Comparison of ENCODE assay signal across 1 cellular context in genomic region chr1:32221980-32222751, GRCh38.
TF ChIP-seq lines count a peak whose summit lies in the region.

TSS of gene EIF3I (plus strand) at chr1:32222407. CDS start at chr1:32222442, 35 bp downstream.
TSS of gene TMEM234 (minus strand) at chr1:32222353. CDS start at chr1:32222322, 31 bp downstream.

TF ChIP-seq in HEK293, 187 proteins besides CTCF, POLR2A, EP300 and RAD21 (continued from another document and continues in another):
- TF ChIP-seq, protein P1, sequence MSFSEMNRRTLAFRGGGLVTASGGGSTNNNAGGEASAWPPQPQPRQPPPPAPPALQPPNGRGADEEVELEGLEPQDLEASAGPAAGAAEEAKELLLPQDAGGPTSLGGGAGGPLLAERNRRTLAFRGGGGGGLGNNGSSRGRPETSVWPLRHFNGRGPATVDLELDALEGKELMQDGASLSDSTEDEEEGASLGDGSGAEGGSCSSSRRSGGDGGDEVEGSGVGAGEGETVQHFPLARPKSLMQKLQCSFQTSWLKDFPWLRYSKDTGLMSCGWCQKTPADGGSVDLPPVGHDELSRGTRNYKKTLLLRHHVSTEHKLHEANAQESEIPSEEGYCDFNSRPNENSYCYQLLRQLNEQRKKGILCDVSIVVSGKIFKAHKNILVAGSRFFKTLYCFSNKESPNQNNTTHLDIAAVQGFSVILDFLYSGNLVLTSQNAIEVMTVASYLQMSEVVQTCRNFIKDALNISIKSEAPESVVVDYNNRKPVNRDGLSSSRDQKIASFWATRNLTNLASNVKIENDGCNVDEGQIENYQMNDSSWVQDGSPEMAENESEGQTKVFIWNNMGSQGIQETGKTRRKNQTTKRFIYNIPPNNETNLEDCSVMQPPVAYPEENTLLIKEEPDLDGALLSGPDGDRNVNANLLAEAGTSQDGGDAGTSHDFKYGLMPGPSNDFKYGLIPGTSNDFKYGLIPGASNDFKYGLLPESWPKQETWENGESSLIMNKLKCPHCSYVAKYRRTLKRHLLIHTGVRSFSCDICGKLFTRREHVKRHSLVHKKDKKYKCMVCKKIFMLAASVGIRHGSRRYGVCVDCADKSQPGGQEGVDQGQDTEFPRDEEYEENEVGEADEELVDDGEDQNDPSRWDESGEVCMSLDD (tag by site-specific recombination; IDR thresholded peaks at IDR 0.05), result no peak
- TF ChIP-seq ZNF140 (tag by site-specific recombination; IDR thresholded peaks at IDR 0.05), result no peak
- TF ChIP-seq SP7 (tag by site-specific recombination; IDR thresholded peaks at IDR 0.05), result 0 out of 2 replicates have a peak, but pooled peaks have one; percentile 26
- no peak for TF ChIP-seq IKZF3 (tag by site-specific recombination; IDR thresholded peaks at IDR 0.05)
- TF ChIP-seq, protein P2, sequence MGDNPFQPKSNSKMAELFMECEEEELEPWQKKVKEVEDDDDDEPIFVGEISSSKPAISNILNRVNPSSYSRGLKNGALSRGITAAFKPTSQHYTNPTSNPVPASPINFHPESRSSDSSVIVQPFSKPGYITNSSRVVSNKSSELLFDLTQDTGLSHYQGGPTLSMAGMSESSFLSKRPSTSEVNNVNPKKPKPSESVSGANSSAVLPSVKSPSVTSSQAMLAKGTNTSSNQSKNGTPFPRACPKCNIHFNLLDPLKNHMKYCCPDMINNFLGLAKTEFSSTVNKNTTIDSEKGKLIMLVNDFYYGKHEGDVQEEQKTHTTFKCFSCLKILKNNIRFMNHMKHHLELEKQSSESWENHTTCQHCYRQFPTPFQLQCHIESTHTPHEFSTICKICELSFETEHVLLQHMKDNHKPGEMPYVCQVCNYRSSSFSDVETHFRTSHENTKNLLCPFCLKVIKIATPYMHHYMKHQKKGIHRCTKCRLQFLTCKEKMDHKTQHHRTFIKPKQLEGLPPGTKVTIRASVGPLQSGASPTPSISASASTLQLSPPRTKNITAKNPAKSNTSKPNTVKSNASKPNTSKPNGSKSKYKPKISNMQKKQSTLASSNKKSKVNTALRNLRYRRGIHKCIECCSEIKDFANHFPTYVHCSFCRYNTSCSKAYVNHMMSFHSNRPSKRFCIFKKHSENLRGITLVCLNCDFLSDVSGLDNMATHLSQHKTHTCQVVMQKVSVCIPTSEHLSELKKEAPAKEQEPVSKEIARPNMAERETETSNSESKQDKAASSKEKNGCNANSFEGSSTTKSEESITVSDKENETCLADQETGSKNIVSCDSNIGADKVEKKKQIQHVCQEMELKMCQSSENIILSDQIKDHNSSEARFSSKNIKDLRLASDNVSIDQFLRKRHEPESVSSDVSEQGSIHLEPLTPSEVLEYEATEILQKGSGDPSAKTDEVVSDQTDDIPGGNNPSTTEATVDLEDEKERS (tag by site-specific recombination; IDR thresholded peaks at IDR 0.05), result no peak
- no peak for TF ChIP-seq WT1 (tag by site-specific recombination; IDR thresholded peaks at IDR 0.05)
- no peak for TF ChIP-seq ZNF169 (tag by site-specific recombination; IDR thresholded peaks at IDR 0.05)
- TF ChIP-seq PRDM1 (tag by site-specific recombination; IDR thresholded peaks at IDR 0.05), result no peak
- peak; percentile 66; the same call in 1 of the 2 replicates for TF ChIP-seq ZNF76 (tag by site-specific recombination; IDR thresholded peaks at IDR 0.05; ENCODE audit: borderline replicate concordance, low read depth)
- no peak for TF ChIP-seq ZNF19 (tag by site-specific recombination; IDR thresholded peaks at IDR 0.05; ENCODE audit: low read depth)
- TF ChIP-seq GFI1B (tag by site-specific recombination; IDR thresholded peaks at IDR 0.05), result no peak
- peak; percentile 90 for TF ChIP-seq SP3 (tag by site-specific recombination; IDR thresholded peaks at IDR 0.05)
- no peak for TF ChIP-seq ZSCAN5A (tag by site-specific recombination; IDR thresholded peaks at IDR 0.05)
- no peak for TF ChIP-seq ZNF23 (tag by site-specific recombination; IDR thresholded peaks at IDR 0.05; ENCODE audit: borderline replicate concordance)
- no peak for TF ChIP-seq ZNF366 (tag by site-specific recombination; conservative IDR thresholded peaks at IDR 0.05)
- no peak for TF ChIP-seq ZNF830 (tag by site-specific recombination; IDR thresholded peaks at IDR 0.05; ENCODE audit: low read depth)
- TF ChIP-seq SCRT1 (tag by site-specific recombination; IDR thresholded peaks at IDR 0.05; ENCODE audit: borderline replicate concordance), result no peak
- TF ChIP-seq ZNF530 (tag by site-specific recombination; IDR thresholded peaks at IDR 0.05; ENCODE audit: low read depth), result no peak
- no peak for TF ChIP-seq ZNF791 (tag by site-specific recombination; IDR thresholded peaks at IDR 0.05)
- TF ChIP-seq ZFP41 (tag by site-specific recombination; IDR thresholded peaks at IDR 0.05; ENCODE audit: borderline replicate concordance), result no peak
- TF ChIP-seq, protein P3, sequence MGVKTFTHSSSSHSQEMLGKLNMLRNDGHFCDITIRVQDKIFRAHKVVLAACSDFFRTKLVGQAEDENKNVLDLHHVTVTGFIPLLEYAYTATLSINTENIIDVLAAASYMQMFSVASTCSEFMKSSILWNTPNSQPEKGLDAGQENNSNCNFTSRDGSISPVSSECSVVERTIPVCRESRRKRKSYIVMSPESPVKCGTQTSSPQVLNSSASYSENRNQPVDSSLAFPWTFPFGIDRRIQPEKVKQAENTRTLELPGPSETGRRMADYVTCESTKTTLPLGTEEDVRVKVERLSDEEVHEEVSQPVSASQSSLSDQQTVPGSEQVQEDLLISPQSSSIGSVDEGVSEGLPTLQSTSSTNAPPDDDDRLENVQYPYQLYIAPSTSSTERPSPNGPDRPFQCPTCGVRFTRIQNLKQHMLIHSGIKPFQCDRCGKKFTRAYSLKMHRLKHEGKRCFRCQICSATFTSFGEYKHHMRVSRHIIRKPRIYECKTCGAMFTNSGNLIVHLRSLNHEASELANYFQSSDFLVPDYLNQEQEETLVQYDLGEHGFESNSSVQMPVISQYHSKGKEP (tag by site-specific recombination; IDR thresholded peaks at IDR 0.05), result no peak
- TF ChIP-seq ZNF621 (tag by site-specific recombination; IDR thresholded peaks at IDR 0.05), result no peak
- TF ChIP-seq, protein P4, sequence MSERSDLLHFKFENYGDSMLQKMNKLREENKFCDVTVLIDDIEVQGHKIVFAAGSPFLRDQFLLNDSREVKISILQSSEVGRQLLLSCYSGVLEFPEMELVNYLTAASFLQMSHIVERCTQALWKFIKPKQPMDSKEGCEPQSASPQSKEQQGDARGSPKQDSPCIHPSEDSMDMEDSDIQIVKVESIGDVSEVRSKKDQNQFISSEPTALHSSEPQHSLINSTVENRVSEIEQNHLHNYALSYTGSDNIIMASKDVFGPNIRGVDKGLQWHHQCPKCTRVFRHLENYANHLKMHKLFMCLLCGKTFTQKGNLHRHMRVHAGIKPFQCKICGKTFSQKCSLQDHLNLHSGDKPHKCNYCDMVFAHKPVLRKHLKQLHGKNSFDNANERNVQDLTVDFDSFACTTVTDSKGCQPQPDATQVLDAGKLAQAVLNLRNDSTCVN (tag by site-specific recombination; optimal IDR thresholded peaks at IDR 0.05), result no peak
- TF ChIP-seq ZNF777 (tag by site-specific recombination; IDR thresholded peaks at IDR 0.05; ENCODE audit: borderline replicate concordance), result no peak
- no peak for TF ChIP-seq ZBTB8A (tag by site-specific recombination; IDR thresholded peaks at IDR 0.05)
- no peak for TF ChIP-seq RBAK (tag by site-specific recombination; IDR thresholded peaks at IDR 0.05)
- TF ChIP-seq, protein P5, sequence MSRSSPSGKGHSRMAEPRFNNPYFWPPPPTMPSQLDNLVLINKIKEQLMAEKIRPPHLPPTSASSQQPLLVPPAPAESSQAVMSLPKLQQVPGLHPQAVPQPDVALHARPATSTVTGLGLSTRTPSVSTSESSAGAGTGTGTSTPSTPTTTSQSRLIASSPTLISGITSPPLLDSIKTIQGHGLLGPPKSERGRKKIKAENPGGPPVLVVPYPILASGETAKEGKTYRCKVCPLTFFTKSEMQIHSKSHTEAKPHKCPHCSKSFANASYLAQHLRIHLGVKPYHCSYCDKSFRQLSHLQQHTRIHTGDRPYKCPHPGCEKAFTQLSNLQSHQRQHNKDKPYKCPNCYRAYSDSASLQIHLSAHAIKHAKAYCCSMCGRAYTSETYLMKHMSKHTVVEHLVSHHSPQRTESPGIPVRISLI (tag by site-specific recombination; IDR thresholded peaks at IDR 0.05), result no peak
- no peak for TF ChIP-seq ZNF221 (tag by site-specific recombination; IDR thresholded peaks at IDR 0.05; ENCODE audit: borderline replicate concordance)
- no peak for TF ChIP-seq ZNF292 (tag by site-specific recombination; IDR thresholded peaks at IDR 0.05; ENCODE audit: borderline replicate concordance, low read depth)
- TF ChIP-seq ZNF404 (tag by site-specific recombination; IDR thresholded peaks at IDR 0.05), result no peak
- no peak for TF ChIP-seq BCL11A (tag by site-specific recombination; IDR thresholded peaks at IDR 0.05; ENCODE audit: low read depth)
- no peak for TF ChIP-seq FEZF1 (tag by site-specific recombination; IDR thresholded peaks at IDR 0.05)
- no peak for TF ChIP-seq ZNF155 (tag by site-specific recombination; IDR thresholded peaks at IDR 0.05)
- TF ChIP-seq ZNF157 (tag by site-specific recombination; IDR thresholded peaks at IDR 0.05), result no peak
- TF ChIP-seq ZNF629 (tag by site-specific recombination; IDR thresholded peaks at IDR 0.05), result peak; percentile 96
- no peak for TF ChIP-seq HOXC10 (CRISPR knock-in tag; IDR thresholded peaks at IDR 0.05)
- 0 out of 2 replicates have a peak, but pooled peaks have one; percentile 22 for TF ChIP-seq ZNF2 (tag by site-specific recombination; IDR thresholded peaks at IDR 0.05)
- TF ChIP-seq, protein P6, sequence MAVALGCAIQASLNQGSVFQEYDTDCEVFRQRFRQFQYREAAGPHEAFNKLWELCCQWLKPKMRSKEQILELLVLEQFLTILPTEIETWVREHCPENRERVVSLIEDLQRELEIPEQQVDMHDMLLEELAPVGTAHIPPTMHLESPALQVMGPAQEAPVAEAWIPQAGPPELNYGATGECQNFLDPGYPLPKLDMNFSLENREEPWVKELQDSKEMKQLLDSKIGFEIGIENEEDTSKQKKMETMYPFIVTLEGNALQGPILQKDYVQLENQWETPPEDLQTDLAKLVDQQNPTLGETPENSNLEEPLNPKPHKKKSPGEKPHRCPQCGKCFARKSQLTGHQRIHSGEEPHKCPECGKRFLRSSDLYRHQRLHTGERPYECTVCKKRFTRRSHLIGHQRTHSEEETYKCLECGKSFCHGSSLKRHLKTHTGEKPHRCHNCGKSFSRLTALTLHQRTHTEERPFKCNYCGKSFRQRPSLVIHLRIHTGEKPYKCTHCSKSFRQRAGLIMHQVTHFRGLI (tag by site-specific recombination; IDR thresholded peaks at IDR 0.05), result no peak
- TF ChIP-seq ZNF692 (tag by site-specific recombination; IDR thresholded peaks at IDR 0.05), result 0 out of 2 replicates have a peak, but pooled peaks have one; percentile 37
- no peak for TF ChIP-seq ZNF473 (tag by site-specific recombination; IDR thresholded peaks at IDR 0.05)
- no peak for TF ChIP-seq ZNF513 (tag by site-specific recombination; IDR thresholded peaks at IDR 0.05)
- TF ChIP-seq ZNF596 (tag by site-specific recombination; IDR thresholded peaks at IDR 0.05), result no peak
- TF ChIP-seq KLF1 (tag by site-specific recombination; IDR thresholded peaks at IDR 0.05), result peak; percentile 88
- TF ChIP-seq ZNF843 (tag by site-specific recombination; IDR thresholded peaks at IDR 0.05), result no peak
- TF ChIP-seq MZF1 (tag by site-specific recombination; IDR thresholded peaks at IDR 0.05; ENCODE audit: borderline replicate concordance), result no peak
- TF ChIP-seq ZNF529 (tag by site-specific recombination; IDR thresholded peaks at IDR 0.05; ENCODE audit: insufficient replicate concordance), result no peak
- no peak for TF ChIP-seq ZNF354C (tag by site-specific recombination; IDR thresholded peaks at IDR 0.05; ENCODE audit: borderline replicate concordance, low read depth)
- TF ChIP-seq ZFHX2 (tag by site-specific recombination; conservative IDR thresholded peaks at IDR 0.05), result peak; percentile 89
- TF ChIP-seq ZNF610 (tag by site-specific recombination; IDR thresholded peaks at IDR 0.05; ENCODE audit: borderline replicate concordance), result no peak
- TF ChIP-seq ZNF571 (tag by site-specific recombination; IDR thresholded peaks at IDR 0.05), result no peak
- peak; percentile 30 for TF ChIP-seq GLIS2 (tag by site-specific recombination; IDR thresholded peaks at IDR 0.05)
- TF ChIP-seq ZNF701 (tag by site-specific recombination; IDR thresholded peaks at IDR 0.05), result no peak
